9 cellular contexts compared by ENCODE assay signal in the genomic region with DNA sequence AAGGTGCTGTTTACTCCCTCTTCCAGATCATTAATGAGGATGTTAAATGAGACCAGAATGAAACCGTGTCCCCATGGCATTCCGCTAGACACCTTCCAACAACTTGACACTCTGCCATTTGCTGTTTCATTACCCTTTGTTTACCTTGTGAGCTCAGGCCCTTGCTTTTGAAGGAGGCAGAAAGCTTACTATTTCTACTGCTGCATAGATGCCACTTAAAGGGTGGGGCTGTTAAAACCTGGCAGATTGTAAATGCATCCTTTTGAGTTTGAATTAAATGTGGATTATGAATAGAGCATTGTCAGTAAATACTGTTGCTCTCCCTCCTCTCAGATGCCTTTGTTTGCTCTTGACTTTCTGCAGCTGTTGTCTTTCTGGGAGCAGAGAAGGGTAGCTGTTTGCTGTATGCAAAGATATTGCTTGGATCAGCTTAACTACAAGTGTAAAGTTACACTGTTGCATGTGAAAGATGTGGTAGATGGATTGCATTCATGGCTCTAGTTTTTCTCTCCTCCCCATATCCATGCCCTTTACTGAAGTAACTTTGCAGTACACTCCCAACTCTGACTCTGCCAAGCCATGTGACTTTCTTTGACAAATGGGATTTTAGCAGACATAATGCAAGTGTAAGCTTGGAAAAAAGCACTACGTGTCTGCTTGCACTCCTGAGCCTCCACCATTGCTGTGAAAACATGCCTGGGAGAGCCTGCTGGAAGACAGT.
DNase-seq lines count a peak whose midpoint lies in the region; ATAC-seq, FAIRE-seq and TF ChIP-seq lines count a peak whose summit lies in the region.
"Had no signal": no experiment of that assay in that cellular context is flagged by ENCODE, and none has a peak within 500 bp of the region (broad histone marks: within the 10 kb centered on the region; RNA-seq: fewer than 3 reads in every experiment).

No MANE protein-coding gene starts in this region.

- H3K9ac ChIP-seq in fibroblast of lung (ENCODE audit: insufficient read depth, low read length) (no peak overlapping the region), trophoblast cell (ENCODE audit: low read length) (no peak overlapping the region)

- H3K4me2 ChIP-seq in fibroblast of lung (ENCODE audit: extremely low read depth, insufficient read depth, low read length), result no peak overlapping the region
- no peak overlapping the region for H3K4me2 ChIP-seq in trophoblast cell (ENCODE audit: low read length)

- H3K27ac ChIP-seq in fibroblast of lung (ENCODE audit: insufficient read depth, low read length) (no peak overlapping the region), trophoblast cell (ENCODE audit: low read depth, low read length) (no peak overlapping the region), aorta (ENCODE audit: low read depth in 1 of 2, low read length in 2 of 2) (no peak overlapping the region)
- H3K27ac ChIP-seq: ascending aorta had no signal

- no peaks in the 10 kb centered on the region for H3K27me3 ChIP-seq in HAP-1 (ENCODE audit: low read depth)
- peaks cover 3% of the 10 kb centered on the region for H3K27me3 ChIP-seq in fibroblast of lung (ENCODE audit: control insufficient read depth, insufficient read depth, low read length)
- no peaks in the 10 kb centered on the region for H3K27me3 ChIP-seq in trophoblast cell (ENCODE audit: insufficient read depth, low read length)
- no peaks in the 10 kb centered on the region for H3K27me3 ChIP-seq in aorta (ENCODE audit: control insufficient read depth in 1 of 2, insufficient read depth in 2 of 2, low read length in 1 of 2)
- H3K27me3 ChIP-seq: ascending aorta had no signal

- H2BK12ac ChIP-seq in trophoblast cell (ENCODE audit: low read length), result no peak overlapping the region

- H3K4me1 ChIP-seq in HAP-1 (peaks cover 68% of the 10 kb centered on the region), fibroblast of lung (ENCODE audit: control insufficient read depth, extremely low read depth, insufficient read depth, low read length) (no peaks in the 10 kb centered on the region), trophoblast cell (ENCODE audit: control insufficient read depth in 1 of 2, insufficient read depth in 2 of 2, low read length in 2 of 2) (peaks cover 3% of the 10 kb centered on the region in 2 experiments), aorta (ENCODE audit: control insufficient read depth in 1 of 2, insufficient read depth in 2 of 2, low read length in 2 of 2) (no peaks in the 10 kb centered on the region)
- H3K4me1 ChIP-seq: ascending aorta had no signal

- no peak for ATAC-seq in aorta (ENCODE audit: low FRiP score)
- no peak for ATAC-seq in HG02938 (IDR thresholded peaks at IDR 0.05; ENCODE audit: unreplicated experiment)

- intact Hi-C loops in aorta (cut with DNase I), result no loop called here

- H3K14ac ChIP-seq in trophoblast cell (ENCODE audit: low read length), result no peak overlapping the region

- peak; percentile 59 to 94 for DNase-seq in HAP-1 (ENCODE audit: low spot score in 2 of 2)
- peak; percentile 92 to 97 for DNase-seq in NCI-H526 (lab: John Stamatoyannopoulos, UW)
- DNase-seq in fibroblast of lung (ENCODE audit: low read depth in 2 of 2), result peak; percentile 5 to 67
- peak; percentile 25 to 70 for DNase-seq in trophoblast cell
- no peak for DNase-seq in aorta
- no peak for DNase-seq in D721Med (ENCODE audit: insufficient read length, low spot score)
- DNase-seq in activated effector memory CD4-positive, alpha-beta T cell treated with anti-CD3 and anti-CD28 coated beads, Interleukin-2, amount 50 U/mL, for 16 hours, result no peak

- no peak overlapping the region for H3K18ac ChIP-seq in trophoblast cell (ENCODE audit: low read length)

- WGBS in trophoblast cell (ENCODE audit: extremely low coverage, insufficient coverage, insufficient read length), result no CpG with 5 or more reads among the region's 3 CpGs
- WGBS in aorta, 2 donors, result 39 to 46% methylated on average over 3 of the region's 3 CpGs

- H2BK5ac ChIP-seq in trophoblast cell (ENCODE audit: low read depth, low read length, poor library complexity), result no peak overlapping the region

- H3K23ac ChIP-seq in trophoblast cell (ENCODE audit: low read length), result no peak overlapping the region

- H3K79me2 ChIP-seq in fibroblast of lung (ENCODE audit: control insufficient read depth, insufficient read depth, low read length) (no peaks in the 10 kb centered on the region), trophoblast cell (ENCODE audit: control insufficient read depth, insufficient read depth, low read length, poor library complexity) (no peaks in the 10 kb centered on the region)

- in situ Hi-C loops in HAP-1 (cut with MboI; ENCODE audit: low sequenced_read_pairs), result no loop called here

- no peak overlapping the region for H4K12ac ChIP-seq in trophoblast cell (ENCODE audit: low read depth, low read length)

- FAIRE-seq in D721Med (lab: Jason Lieb, UNC), result no peak

- H3K79me1 ChIP-seq in trophoblast cell (ENCODE audit: low read length), result no peaks in the 10 kb centered on the region

- no peak overlapping the region for H3K4me3 ChIP-seq in HAP-1
- H3K4me3 ChIP-seq in fibroblast of lung (replicated peaks in 1 of 4; ENCODE audit: control extremely low read depth in 1 of 4, insufficient read depth in 1 of 4, low read depth in 3 of 4, low read length in 4 of 4), result no peak overlapping the region
- no peak overlapping the region for H3K4me3 ChIP-seq in trophoblast cell (ENCODE audit: low read depth, low read length)
- no peak overlapping the region for H3K4me3 ChIP-seq in aorta (ENCODE audit: low read length in 2 of 2)
- H3K4me3 ChIP-seq: ascending aorta had no signal

- H2AFZ ChIP-seq in fibroblast of lung (ENCODE audit: low read length) (no peak overlapping the region), trophoblast cell (ENCODE audit: insufficient read depth, low read length, poor library complexity) (no peak overlapping the region)

- no peak overlapping the region for H4K91ac ChIP-seq in trophoblast cell (ENCODE audit: low read depth, low read length)

- H3K4ac ChIP-seq in trophoblast cell (ENCODE audit: low read depth, low read length), result no peak overlapping the region

- no peaks in the 10 kb centered on the region for H3K36me3 ChIP-seq in HAP-1 (replicated peaks)
- no peaks in the 10 kb centered on the region for H3K36me3 ChIP-seq in fibroblast of lung (ENCODE audit: control insufficient read depth, insufficient read depth, low read length)
- H3K36me3 ChIP-seq in trophoblast cell (ENCODE audit: control insufficient read depth in 1 of 2, insufficient read depth in 2 of 2, low read length in 2 of 2), result no peaks in the 10 kb centered on the region
- peaks cover 0 to 2% of the 10 kb centered on the region in 2 donors for H3K36me3 ChIP-seq in aorta (ENCODE audit: control insufficient read depth in 1 of 2, insufficient read depth in 2 of 2, low read length in 1 of 2)
- H3K36me3 ChIP-seq: ascending aorta had no signal

- H4K8ac ChIP-seq in trophoblast cell (ENCODE audit: low read depth, low read length), result no peak overlapping the region

- no peaks in the 10 kb centered on the region for H3K9me3 ChIP-seq in HAP-1
- no peaks in the 10 kb centered on the region for H3K9me3 ChIP-seq in fibroblast of lung (ENCODE audit: control insufficient read depth, insufficient read depth, low read depth, low read length)
- no peaks in the 10 kb centered on the region for H3K9me3 ChIP-seq in trophoblast cell (ENCODE audit: insufficient read depth, low read depth, low read length)
- peaks cover 1% of the 10 kb centered on the region for H3K9me3 ChIP-seq in aorta (ENCODE audit: control insufficient read depth, low read length)
- H3K9me3 ChIP-seq: ascending aorta had no signal

- no peaks in the 10 kb centered on the region for H4K20me1 ChIP-seq in fibroblast of lung (ENCODE audit: control insufficient read depth, extremely low read depth, insufficient read depth, low read length)

- no peak overlapping the region for H2BK120ac ChIP-seq in trophoblast cell (ENCODE audit: insufficient read depth, low read length, poor library complexity)

- no peak for TF ChIP-seq CTCF in fibroblast of lung (conservative IDR thresholded peaks at IDR 0.05 in 1 of 2, IDR thresholded peaks at IDR 0.05 in 1 of 2; ENCODE audit: low read depth in 1 of 2, low read length in 2 of 2)
- no peak for TF ChIP-seq CTCF in D721Med (IDR thresholded peaks at IDR 0.05; ENCODE audit: insufficient read depth, missing control alignments)

- H2AK5ac ChIP-seq in trophoblast cell (ENCODE audit: low read length), result no peak overlapping the region

Comparison
In these comparisons a context has a peak if more than half of its experiments do, and no peak if none do; other contexts are left out.
1. DNase-seq: peak in HAP-1 (2 of 2), NCI-H526 (2 of 2), fibroblast of lung (2 of 2) and trophoblast cell (2 of 2); none in aorta (0 of 2), D721Med (single experiment) and activated effector memory CD4-positive, alpha-beta T cell treated with anti-CD3 and anti-CD28 coated beads, Interleukin-2, amount 50 U/mL, for 16 hours (single experiment).